Comparison of ENCODE assay signal across 8 cellular contexts in the genomic region with DNA sequence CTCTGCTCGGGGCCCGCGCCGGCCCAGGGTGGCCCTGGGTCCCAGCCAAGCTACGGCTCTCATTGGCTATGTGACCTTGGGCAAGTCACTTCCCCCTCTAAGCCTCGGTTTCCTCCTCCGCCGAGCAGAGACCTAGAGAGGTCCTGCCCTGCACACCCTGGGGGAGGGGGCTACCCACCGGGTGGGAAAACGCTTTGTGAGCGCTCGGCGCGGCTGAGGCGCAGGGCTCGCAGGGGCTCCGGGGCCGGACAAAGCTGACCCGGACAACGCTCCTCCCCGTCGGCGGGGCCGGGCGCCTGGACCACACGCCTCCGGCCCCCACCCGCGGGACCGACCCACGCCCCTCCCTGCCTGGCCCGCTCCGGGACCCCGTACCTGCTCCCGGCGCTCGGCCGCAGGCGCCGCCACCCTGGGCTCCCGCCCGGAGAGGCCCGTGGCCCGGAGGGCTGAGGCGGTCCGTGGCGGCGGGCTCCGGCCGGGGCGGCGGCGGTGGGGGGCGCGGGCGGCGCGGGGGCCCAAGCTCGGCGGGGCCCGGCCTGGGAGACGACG.
DNase-seq lines count a peak whose midpoint lies in the region; ATAC-seq, FAIRE-seq and TF ChIP-seq lines count a peak whose summit lies in the region.

No MANE protein-coding gene starts in this region.

- CTCF ChIA-PET in A549 (lab: Yijun Ruan, JAX), result interaction anchor here (1.4 to 2.7 kb wide), 2 partner anchors 80 kb away, joined by 4 to 15 read pairs; no protein-coding TSS in a partner anchor

- peaks cover 0 to 7% of the 10 kb centered on the region in 2 donors for H3K9me3 Mint-ChIP-seq in activated naive CD4-positive, alpha-beta T cell treated with anti-CD3 and anti-CD28 coated beads, Interleukin-2, amount 50 U/mL, for 72 hours

- DNase-seq in A549 (ENCODE audit: low read depth in 1 of 2, low spot score in 1 of 2), result peak in 1 of 2 experiments; percentile 16
- DNase-seq in SIG-M5 (lab: John Stamatoyannopoulos, UW), result peak; percentile 21
- DNase-seq in activated naive CD4-positive, alpha-beta T cell treated with anti-CD3 and anti-CD28 coated beads, Interleukin-2, amount 50 U/mL, for 72 hours (ENCODE audit: low spot score in 2 of 2), result peak; percentile 63 to 70
- DNase-seq in left ventricle myocardium superior, result peak; percentile 77
- no peak for DNase-seq in skeletal muscle cell (ENCODE audit: low read depth)
- DNase-seq in HT-29 (ENCODE audit: low spot score), result no peak

- H3K36me3 Mint-ChIP-seq in activated naive CD4-positive, alpha-beta T cell treated with anti-CD3 and anti-CD28 coated beads, Interleukin-2, amount 50 U/mL, for 72 hours, result peaks cover 5 to 10% of the 10 kb centered on the region in 2 donors

- TF ChIP-seq POLR2A in A549 (IDR thresholded peaks at IDR 0.05; ENCODE audit: low read length), result no peak

- H3K27ac ChIP-seq in A549, result peak overlapping the region; percentile 92 to 97

- ATAC-seq in A549, result peak; percentile 35 to 58
- ATAC-seq in GM18868 (IDR thresholded peaks at IDR 0.05; ENCODE audit: unreplicated experiment), result peak; percentile 34
- ATAC-seq in HG03103 (IDR thresholded peaks at IDR 0.05; ENCODE audit: low read depth, unreplicated experiment), result peak; percentile 42
- ATAC-seq in activated naive CD4-positive, alpha-beta T cell treated with anti-CD3 and anti-CD28 coated beads, Interleukin-2, amount 50 U/mL, for 72 hours, result peak; percentile 38
- peak; percentile 37 for ATAC-seq in left ventricle myocardium superior

- intact Hi-C loops in left ventricle myocardium superior (cut with micrococcal nuclease), result no loop called here

- FAIRE-seq in A549 (lab: Jason Lieb, UNC), result no peak

- POLR2A ChIA-PET in A549 (lab: Yijun Ruan, JAX), result no interaction called here

- H3K27ac Mint-ChIP-seq in activated naive CD4-positive, alpha-beta T cell treated with anti-CD3 and anti-CD28 coated beads, Interleukin-2, amount 50 U/mL, for 72 hours, result peak overlapping the region; percentile 79 to 90

- H3K4me1 ChIP-seq in A549, result peaks cover 17% of the 10 kb centered on the region; the same call in 2 of the 3 replicates

- H3K9me3 ChIP-seq in A549, result no peaks in the 10 kb centered on the region

- WGBS in A549 (ENCODE audit: missing lambda C conversion rate), result no CpG with 5 or more reads among the region's 63 CpGs

- no peak for TF ChIP-seq EP300 in A549 (IDR thresholded peaks at IDR 0.05)

- H3K4me2 ChIP-seq in A549, result peak overlapping the region; percentile 97

- TF ChIP-seq CTCF in A549 (IDR thresholded peaks at IDR 0.05), result no peak

- no peak for TF ChIP-seq RAD21 in A549 (conservative IDR thresholded peaks at IDR 0.05 in 1 of 2, IDR thresholded peaks at IDR 0.05 in 1 of 2)

- H3K4me3 ChIP-seq in A549, result peak overlapping the region; percentile 97
- H3K4me3 ChIP-seq in skeletal muscle cell (ENCODE audit: low read depth, low read length), result peak overlapping the region; percentile 96

TF ChIP-seq in A549, 52 proteins besides CTCF, POLR2A, EP300 and RAD21:
- no peak for TF ChIP-seq SMC3 (IDR thresholded peaks at IDR 0.05)
- TF ChIP-seq, protein P1, sequence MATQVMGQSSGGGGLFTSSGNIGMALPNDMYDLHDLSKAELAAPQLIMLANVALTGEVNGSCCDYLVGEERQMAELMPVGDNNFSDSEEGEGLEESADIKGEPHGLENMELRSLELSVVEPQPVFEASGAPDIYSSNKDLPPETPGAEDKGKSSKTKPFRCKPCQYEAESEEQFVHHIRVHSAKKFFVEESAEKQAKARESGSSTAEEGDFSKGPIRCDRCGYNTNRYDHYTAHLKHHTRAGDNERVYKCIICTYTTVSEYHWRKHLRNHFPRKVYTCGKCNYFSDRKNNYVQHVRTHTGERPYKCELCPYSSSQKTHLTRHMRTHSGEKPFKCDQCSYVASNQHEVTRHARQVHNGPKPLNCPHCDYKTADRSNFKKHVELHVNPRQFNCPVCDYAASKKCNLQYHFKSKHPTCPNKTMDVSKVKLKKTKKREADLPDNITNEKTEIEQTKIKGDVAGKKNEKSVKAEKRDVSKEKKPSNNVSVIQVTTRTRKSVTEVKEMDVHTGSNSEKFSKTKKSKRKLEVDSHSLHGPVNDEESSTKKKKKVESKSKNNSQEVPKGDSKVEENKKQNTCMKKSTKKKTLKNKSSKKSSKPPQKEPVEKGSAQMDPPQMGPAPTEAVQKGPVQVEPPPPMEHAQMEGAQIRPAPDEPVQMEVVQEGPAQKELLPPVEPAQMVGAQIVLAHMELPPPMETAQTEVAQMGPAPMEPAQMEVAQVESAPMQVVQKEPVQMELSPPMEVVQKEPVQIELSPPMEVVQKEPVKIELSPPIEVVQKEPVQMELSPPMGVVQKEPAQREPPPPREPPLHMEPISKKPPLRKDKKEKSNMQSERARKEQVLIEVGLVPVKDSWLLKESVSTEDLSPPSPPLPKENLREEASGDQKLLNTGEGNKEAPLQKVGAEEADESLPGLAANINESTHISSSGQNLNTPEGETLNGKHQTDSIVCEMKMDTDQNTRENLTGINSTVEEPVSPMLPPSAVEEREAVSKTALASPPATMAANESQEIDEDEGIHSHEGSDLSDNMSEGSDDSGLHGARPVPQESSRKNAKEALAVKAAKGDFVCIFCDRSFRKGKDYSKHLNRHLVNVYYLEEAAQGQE (IDR thresholded peaks at IDR 0.05), result peak; percentile 61
TF ChIP-seq in A549: peak in this region for 1.

Comparison
In these comparisons a context has a peak if more than half of its experiments do, and no peak if none do; other contexts are left out.
1. DNase-seq: peak in SIG-M5 (single experiment), activated naive CD4-positive, alpha-beta T cell treated with anti-CD3 and anti-CD28 coated beads, Interleukin-2, amount 50 U/mL, for 72 hours (2 of 2) and left ventricle myocardium superior (single experiment); none in skeletal muscle cell (single experiment) and HT-29 (single experiment).
2. Peak in every context shown above with its lines, with median percentiles within 50 percentile points of each other: ATAC-seq.